ENCODE assay signal across 16 cellular contexts in genomic region chr4:20652226-20652836, GRCh38.
"Had no signal": no experiment of that assay in that cellular context is flagged by ENCODE, and none has a peak within 500 bp of the region (broad histone marks: within the 10 kb centered on the region; RNA-seq: fewer than 3 reads in every experiment).

No MANE protein-coding gene starts in this region.

- H3K36me3 ChIP-seq: breast epithelium, heart left ventricle, vagina had no signal

- DNase-seq: activated CD4-positive, alpha-beta T cell treated with anti-CD3 and anti-CD28 coated beads for 1 hour; activated CD4-positive, alpha-beta T cell treated with anti-CD3 and anti-CD28 coated beads, Interleukin-2, amount 50 U/mL, for 48 hours; activated gamma-delta T cell; activated naive CD8-positive, alpha-beta T cell treated with anti-CD3 and anti-CD28 coated beads for 36 hours; activated T-cell treated with anti-CD3 and anti-CD28 coated beads, Interleukin-2, amount 50 U/mL, for 48 hours; anterior cingulate cortex; foreskin keratinocyte; heart left ventricle; islet precursor cell; occipital lobe; small intestine had no signal

- H3K4me1 ChIP-seq: breast epithelium, foreskin keratinocyte, heart left ventricle, vagina had no signal

- H3K4me3 ChIP-seq: breast epithelium, heart left ventricle, vagina had no signal

- H3K27ac ChIP-seq: breast epithelium, foreskin keratinocyte, heart left ventricle, vagina had no signal

- H3K27me3 ChIP-seq: breast epithelium, heart left ventricle, vagina had no signal

- ATAC-seq: esophagus mucosa, foreskin keratinocyte, heart left ventricle, left lobe of liver, right cardiac atrium had no signal

- H3K9me3 ChIP-seq: vagina had no signal
